1 cellular context compared by ENCODE assay signal in the genomic region with DNA sequence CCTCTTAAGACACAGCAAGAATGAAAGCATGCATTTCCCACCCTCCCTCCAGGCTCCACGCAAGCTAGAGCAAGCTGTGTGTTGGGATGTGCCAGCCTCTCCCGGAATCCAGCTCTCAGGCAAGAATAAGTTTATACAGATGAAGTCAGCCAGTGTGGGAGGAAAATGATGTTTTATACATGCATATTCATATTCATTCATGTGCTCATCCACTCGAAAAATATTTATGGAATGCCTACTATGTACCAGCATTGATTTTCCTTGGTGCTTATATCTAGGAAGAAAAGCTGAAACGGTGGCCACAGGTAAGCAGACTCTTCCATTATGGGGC.
TF ChIP-seq lines count a peak whose summit lies in the region.

No MANE protein-coding gene starts in this region.

TF ChIP-seq in IMR-90, 13 proteins besides CTCF, POLR2A, EP300 and RAD21:
- TF ChIP-seq, protein P1, sequence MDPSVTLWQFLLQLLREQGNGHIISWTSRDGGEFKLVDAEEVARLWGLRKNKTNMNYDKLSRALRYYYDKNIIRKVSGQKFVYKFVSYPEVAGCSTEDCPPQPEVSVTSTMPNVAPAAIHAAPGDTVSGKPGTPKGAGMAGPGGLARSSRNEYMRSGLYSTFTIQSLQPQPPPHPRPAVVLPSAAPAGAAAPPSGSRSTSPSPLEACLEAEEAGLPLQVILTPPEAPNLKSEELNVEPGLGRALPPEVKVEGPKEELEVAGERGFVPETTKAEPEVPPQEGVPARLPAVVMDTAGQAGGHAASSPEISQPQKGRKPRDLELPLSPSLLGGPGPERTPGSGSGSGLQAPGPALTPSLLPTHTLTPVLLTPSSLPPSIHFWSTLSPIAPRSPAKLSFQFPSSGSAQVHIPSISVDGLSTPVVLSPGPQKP (IDR thresholded peaks at IDR 0.05; ENCODE audit: borderline replicate concordance, low read depth, low read length) = no peak
- TF ChIP-seq RFX5 (IDR thresholded peaks at IDR 0.05; ENCODE audit: low read depth, low read length) = no peak
- TF ChIP-seq SMC3 (IDR thresholded peaks at IDR 0.05; ENCODE audit: low read depth, low read length) = no peak
- TF ChIP-seq CHD1 (IDR thresholded peaks at IDR 0.05; ENCODE audit: low read depth, low read length) = no peak
- no peak for TF ChIP-seq FOS (IDR thresholded peaks at IDR 0.05; ENCODE audit: low read depth, low read length)
- no peak for TF ChIP-seq BHLHE40 (IDR thresholded peaks at IDR 0.05; ENCODE audit: low read depth, low read length)
- no peak for TF ChIP-seq RCOR1 (IDR thresholded peaks at IDR 0.05; ENCODE audit: insufficient replicate concordance, low read length)
- TF ChIP-seq NFE2L2 (IDR thresholded peaks at IDR 0.05; ENCODE audit: low read depth, low read length) = no peak
- TF ChIP-seq MAZ (IDR thresholded peaks at IDR 0.05; ENCODE audit: borderline replicate concordance, low read depth, low read length) = no peak
- TF ChIP-seq CEBPB (IDR thresholded peaks at IDR 0.05; ENCODE audit: low read depth, low read length) = no peak
- TF ChIP-seq, protein P2, sequence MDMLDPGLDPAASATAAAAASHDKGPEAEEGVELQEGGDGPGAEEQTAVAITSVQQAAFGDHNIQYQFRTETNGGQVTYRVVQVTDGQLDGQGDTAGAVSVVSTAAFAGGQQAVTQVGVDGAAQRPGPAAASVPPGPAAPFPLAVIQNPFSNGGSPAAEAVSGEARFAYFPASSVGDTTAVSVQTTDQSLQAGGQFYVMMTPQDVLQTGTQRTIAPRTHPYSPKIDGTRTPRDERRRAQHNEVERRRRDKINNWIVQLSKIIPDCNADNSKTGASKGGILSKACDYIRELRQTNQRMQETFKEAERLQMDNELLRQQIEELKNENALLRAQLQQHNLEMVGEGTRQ (IDR thresholded peaks at IDR 0.05; ENCODE audit: low read depth, low read length) = no peak
- TF ChIP-seq MAFK (IDR thresholded peaks at IDR 0.05; ENCODE audit: low read depth, low read length) = no peak
- no peak for TF ChIP-seq MXI1 (IDR thresholded peaks at IDR 0.05; ENCODE audit: borderline replicate concordance, low read depth, low read length)
